In the genomic region with DNA sequence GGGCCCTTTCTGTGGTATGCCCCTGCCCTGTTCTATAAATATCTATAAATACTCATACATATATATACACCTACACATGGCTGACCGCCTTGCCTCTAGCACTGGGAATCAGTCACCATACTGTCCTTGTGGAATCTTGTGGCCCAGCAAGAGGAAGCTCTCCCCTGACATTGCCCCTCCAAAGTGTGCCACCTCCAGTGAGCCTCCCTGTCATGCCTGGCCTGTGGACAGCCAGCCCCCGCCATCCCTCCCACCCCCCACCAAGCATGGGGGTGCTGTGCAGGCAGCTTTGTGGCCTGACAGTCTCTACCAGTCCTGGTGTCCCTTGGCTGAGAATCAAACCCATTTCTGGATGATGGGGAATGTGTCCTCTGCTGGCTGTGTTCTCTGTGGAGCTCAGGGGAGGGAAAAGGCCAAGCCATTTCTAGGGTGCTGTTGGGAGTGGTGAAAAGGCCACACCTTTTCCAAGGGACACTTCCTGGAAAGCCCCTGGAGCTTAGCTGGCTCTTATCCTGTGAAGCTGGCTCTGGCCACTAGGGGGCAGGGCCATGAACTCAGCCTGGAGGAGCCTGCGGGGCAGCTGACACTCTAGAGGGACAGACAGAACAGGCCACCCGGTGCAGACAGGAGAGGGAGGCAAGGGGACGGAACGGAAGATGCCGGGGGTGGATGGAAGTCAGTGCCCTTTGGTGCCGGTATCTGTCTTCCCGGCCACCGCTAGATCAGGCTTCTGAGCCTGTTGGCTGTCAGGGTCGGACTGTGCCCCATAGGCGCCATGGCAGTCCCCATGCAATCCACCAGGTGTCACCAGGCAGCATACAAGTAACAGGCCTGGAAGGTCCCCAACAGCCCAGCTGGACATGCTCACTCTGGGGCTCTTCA, we compare ENCODE assay signal across 8 cellular contexts.
A peak's percentile ranks its signal among the peaks of the same experiment; 100 is the strongest.
DNase-seq lines count a peak whose midpoint lies in the region; ATAC-seq and TF ChIP-seq lines count a peak whose summit lies in the region.
"Not testable (repeated sequence)": the region's sequence is repeated elsewhere in the genome, so short reads cannot be mapped to it uniquely, and the experiment has no call there.

No MANE protein-coding gene starts in this region.

- H3K36me3 ChIP-seq in DND-41 (ENCODE audit: insufficient read depth, low read length); OCI-LY3 (replicated peaks; ENCODE audit: low read depth, low read length); iPS DF 6.9 (ENCODE audit: control insufficient read depth, insufficient read depth, low read length): not testable (repeated sequence)

- H3K9me3 Mint-ChIP-seq in IgD-negative memory B cell; activated CD4-positive, alpha-beta memory T cell treated with anti-CD3 and anti-CD28 coated beads, Interleukin-2, amount 10 ng/mL, durations not matched to agents 7 days and 5 days; stimulated activated naive CD8-positive, alpha-beta T cell treated with anti-CD3 and anti-CD28 coated beads, Interleukin-15, Interleukin-2, amounts not matched to agents 100 ng/mL and 50 ng/mL, for 24 hours: not testable (repeated sequence)

- H3K27ac ChIP-seq in DND-41 (ENCODE audit: low read length); iPS DF 6.9 (ENCODE audit: low read length): not testable (repeated sequence)
- H3K27ac ChIP-seq in OCI-LY3 (ENCODE audit: low read length), result peak overlapping the region; percentile 22; the same call in 1 of the 2 replicates

- POLR2A ChIA-PET in activated CD4-positive, alpha-beta memory T cell treated with anti-CD3 and anti-CD28 coated beads, Interleukin-2, amount 10 ng/mL, durations not matched to agents 7 days and 5 days (lab: Charles Lee), result not testable (repeated sequence)

- H3K4me3 ChIP-seq in DND-41 (ENCODE audit: low read depth in 1 of 2, low read length in 2 of 2) (peak overlapping the region in 1 of 2 experiments; percentile 53; a peak in 2 of 4 replicates), OCI-LY3 (ENCODE audit: low read length) (peak overlapping the region; percentile 79), iPS DF 6.9 (ENCODE audit: low read length) (peak overlapping the region; percentile 22; the same call in 1 of the 2 replicates)

- H3K9me3 ChIP-seq in DND-41 (ENCODE audit: insufficient read depth, low read length, severe bottlenecking); OCI-LY3 (ENCODE audit: insufficient read depth, low read length); iPS DF 6.9 (ENCODE audit: control insufficient read depth, insufficient read depth, low read length): not testable (repeated sequence)

- H4K20me1 ChIP-seq in DND-41 (ENCODE audit: insufficient read depth, low read length); OCI-LY3 (ENCODE audit: insufficient read depth, low read length): not testable (repeated sequence)

- not testable (repeated sequence) for H3K36me3 Mint-ChIP-seq in IgD-negative memory B cell; activated CD4-positive, alpha-beta memory T cell treated with anti-CD3 and anti-CD28 coated beads, Interleukin-2, amount 10 ng/mL, durations not matched to agents 7 days and 5 days (ENCODE audit: low read depth); stimulated activated naive CD8-positive, alpha-beta T cell treated with anti-CD3 and anti-CD28 coated beads, Interleukin-15, Interleukin-2, amounts not matched to agents 100 ng/mL and 50 ng/mL, for 24 hours (ENCODE audit: low read depth)

- H3K4me2 ChIP-seq in DND-41 (ENCODE audit: insufficient read depth, low read length) (peak overlapping the region; percentile 74), OCI-LY3 (ENCODE audit: low read length) (peak overlapping the region; percentile 78)

- H3K4me1 Mint-ChIP-seq in IgD-negative memory B cell; activated CD4-positive, alpha-beta memory T cell treated with anti-CD3 and anti-CD28 coated beads, Interleukin-2, amount 10 ng/mL, durations not matched to agents 7 days and 5 days; stimulated activated naive CD8-positive, alpha-beta T cell treated with anti-CD3 and anti-CD28 coated beads, Interleukin-15, Interleukin-2, amounts not matched to agents 100 ng/mL and 50 ng/mL, for 24 hours (ENCODE audit: low read depth): not testable (repeated sequence)

- ATAC-seq in DND-41 (ENCODE audit: insufficient read depth, low read depth), result peak; percentile 89

- DNase-seq in DND-41 (peak; percentile 76), cerebellar cortex (ENCODE audit: low spot score) (peak; percentile 81), pons (ENCODE audit: low spot score) (peak; percentile 77)
- DNase-seq in activated CD4-positive, alpha-beta memory T cell treated with anti-CD3 and anti-CD28 coated beads, Interleukin-2, amount 10 ng/mL, durations not matched to agents 7 days and 5 days, result peak; percentile 84
- not testable (repeated sequence) for DNase-seq in iPS DF 6.9 (ENCODE audit: low read depth, low spot score)

- H3K27me3 ChIP-seq in DND-41 (ENCODE audit: insufficient read depth, low read length, poor library complexity); OCI-LY3 (ENCODE audit: low read depth, low read length); iPS DF 6.9 (ENCODE audit: control insufficient read depth, insufficient read depth, low read length): not testable (repeated sequence)

- TF ChIP-seq CTCF in DND-41 (IDR thresholded peaks at IDR 0.05; ENCODE audit: borderline replicate concordance, extremely low read depth, low read length, poor library complexity, severe bottlenecking) (peak; percentile 60), OCI-LY3 (IDR thresholded peaks at IDR 0.05; ENCODE audit: low read depth, low read length) (peak; percentile 56)

- H3K27me3 Mint-ChIP-seq in IgD-negative memory B cell; stimulated activated naive CD8-positive, alpha-beta T cell treated with anti-CD3 and anti-CD28 coated beads, Interleukin-15, Interleukin-2, amounts not matched to agents 100 ng/mL and 50 ng/mL, for 24 hours: not testable (repeated sequence)
- peaks cover 23% of the 10 kb centered on the region for H3K27me3 Mint-ChIP-seq in activated CD4-positive, alpha-beta memory T cell treated with anti-CD3 and anti-CD28 coated beads, Interleukin-2, amount 10 ng/mL, durations not matched to agents 7 days and 5 days

- peak overlapping the region in 1 of 3 donors; percentile 62 for H3K27ac Mint-ChIP-seq in IgD-negative memory B cell
- H3K27ac Mint-ChIP-seq in activated CD4-positive, alpha-beta memory T cell treated with anti-CD3 and anti-CD28 coated beads, Interleukin-2, amount 10 ng/mL, durations not matched to agents 7 days and 5 days, result peak overlapping the region; percentile 41
- H3K27ac Mint-ChIP-seq in stimulated activated naive CD8-positive, alpha-beta T cell treated with anti-CD3 and anti-CD28 coated beads, Interleukin-15, Interleukin-2, amounts not matched to agents 100 ng/mL and 50 ng/mL, for 24 hours, result not testable (repeated sequence)

- not testable (repeated sequence) for H3K4me1 ChIP-seq in DND-41 (ENCODE audit: insufficient read depth, low read length); OCI-LY3 (ENCODE audit: low read length); iPS DF 6.9 (ENCODE audit: control insufficient read depth, insufficient read depth, low read length)

- peak overlapping the region; percentile 8 to 95 (median 83) for H3K4me3 Mint-ChIP-seq in IgD-negative memory B cell
- H3K4me3 Mint-ChIP-seq in activated CD4-positive, alpha-beta memory T cell treated with anti-CD3 and anti-CD28 coated beads, Interleukin-2, amount 10 ng/mL, durations not matched to agents 7 days and 5 days, result peak overlapping the region; percentile 65
- H3K4me3 Mint-ChIP-seq in stimulated activated naive CD8-positive, alpha-beta T cell treated with anti-CD3 and anti-CD28 coated beads, Interleukin-15, Interleukin-2, amounts not matched to agents 100 ng/mL and 50 ng/mL, for 24 hours, result peak overlapping the region; percentile 83

- peak overlapping the region; percentile 80 for H2AFZ ChIP-seq in DND-41 (ENCODE audit: low read depth, low read length)
- peak overlapping the region; percentile 80 for H2AFZ ChIP-seq in OCI-LY3 (ENCODE audit: low read depth, low read length)

- CTCF ChIA-PET in activated CD4-positive, alpha-beta memory T cell treated with anti-CD3 and anti-CD28 coated beads, Interleukin-2, amount 10 ng/mL, durations not matched to agents 7 days and 5 days (lab: Charles Lee), result interaction anchor here (0.7 to 3.0 kb wide), 20 partner anchors 10 to 827 kb away, joined by 3 to 23 read pairs (median 4); no protein-coding TSS in a partner anchor

- not testable (repeated sequence) for H3K79me2 ChIP-seq in DND-41 (ENCODE audit: insufficient read depth, low read length); OCI-LY3 (ENCODE audit: low read length)

- H3K9ac ChIP-seq in DND-41 (ENCODE audit: low read depth, low read length) (peak overlapping the region; percentile 34), OCI-LY3 (ENCODE audit: low read length) (peak overlapping the region; percentile 66)

- WGBS in iPS DF 6.9 (ENCODE audit: insufficient coverage, insufficient read length), result no CpG with 5 or more reads among the region's 12 CpGs
